7 cellular contexts compared by ENCODE assay signal in genomic region chr6:60944803-60945202, GRCh38.
DNase-seq lines count a peak whose midpoint lies in the region; ATAC-seq, FAIRE-seq and TF ChIP-seq lines count a peak whose summit lies in the region.
"Not testable (repeated sequence)": the region's sequence is repeated elsewhere in the genome, so short reads cannot be mapped to it uniquely, and the experiment has no call there.

No MANE protein-coding gene starts in this region.

- FAIRE-seq in kidney (lab: Jason Lieb, UNC), result not testable (repeated sequence)

- H3K27ac Mint-ChIP-seq in chondrocyte (ENCODE audit: unreplicated experiment), result not testable (repeated sequence)

- not testable (repeated sequence) for ATAC-seq in aorta (ENCODE audit: low FRiP score)

- not testable (repeated sequence) for H3K9me3 Mint-ChIP-seq in chondrocyte (ENCODE audit: low read depth)

- TF ChIP-seq POLR2A in spleen (IDR thresholded peaks at IDR 0.05), result not testable (repeated sequence)

- not testable (repeated sequence) for H3K4me3 Mint-ChIP-seq in chondrocyte (ENCODE audit: unreplicated experiment)

- not testable (repeated sequence) for H3K27me3 ChIP-seq in spleen (replicated peaks in 1 of 7); aorta (ENCODE audit: control insufficient read depth in 1 of 2, insufficient read depth in 2 of 2, low read length in 1 of 2)

- TF ChIP-seq CTCF in chondrocyte (IDR thresholded peaks at IDR 0.05); kidney (IDR thresholded peaks at IDR 0.05; ENCODE audit: borderline replicate concordance, extremely low read depth, insufficient read depth); spleen (IDR thresholded peaks at IDR 0.05 in 8 of 11, conservative IDR thresholded peaks at IDR 0.05 in 3 of 11): not testable (repeated sequence)

- H3K4me1 ChIP-seq in kidney (ENCODE audit: control insufficient read depth in 1 of 2, insufficient read depth in 1 of 2, low read depth in 1 of 2, low read length in 2 of 2); spleen; aorta (ENCODE audit: control insufficient read depth in 1 of 2, insufficient read depth in 2 of 2, low read length in 2 of 2): not testable (repeated sequence)

- WGBS in spleen, 5 donors, result 90 to 97% (median 92%) methylated on average over 14 to 26 of the region's 26 CpGs
- WGBS in aorta, 2 donors, result 94 to 97% methylated on average over 22 to 26 of the region's 26 CpGs

- H3K9ac ChIP-seq in kidney (ENCODE audit: low read length in 2 of 2), result not testable (repeated sequence)

- H3K4me1 Mint-ChIP-seq in chondrocyte (ENCODE audit: low read depth), result not testable (repeated sequence)

- H3K27me3 Mint-ChIP-seq in chondrocyte (ENCODE audit: low read depth), result not testable (repeated sequence)

- H3K27ac ChIP-seq in kidney (ENCODE audit: low read depth in 2 of 2, low read length in 2 of 2); spleen; aorta (ENCODE audit: low read depth in 1 of 2, low read length in 2 of 2): not testable (repeated sequence)

- not testable (repeated sequence) for H3K9me3 ChIP-seq in kidney (ENCODE audit: control insufficient read depth in 1 of 2, low read length in 2 of 2); aorta (ENCODE audit: control insufficient read depth, low read length)
- peaks cover 0 to 17% (median 0%) of the 10 kb centered on the region in 8 donors for H3K9me3 ChIP-seq in spleen

- DNase-seq in activated gamma-delta T cell (lab: John Stamatoyannopoulos, UW) (peak; percentile 5), chondrocyte (ENCODE audit: low spot score) (peak; percentile 68), kidney (peak; percentile 68), mesenteric fat pad (ENCODE audit: low spot score) (peak; percentile 86), posterior vena cava (ENCODE audit: low spot score) (peak; percentile 71), spleen (peak; percentile 55), aorta (peak; percentile 19 to 55)

- H3K36me3 ChIP-seq in kidney (ENCODE audit: control insufficient read depth in 1 of 2, insufficient read depth in 2 of 2, low read length in 2 of 2); spleen; aorta (ENCODE audit: control insufficient read depth in 1 of 2, insufficient read depth in 2 of 2, low read length in 1 of 2): not testable (repeated sequence)

- intact Hi-C loops in kidney (cut with DNase I); posterior vena cava (cut with DNase I); spleen (cut with DNase I; ENCODE audit: low total_unique reads); aorta (cut with DNase I): not testable (repeated sequence)

- not testable (repeated sequence) for H3K4me3 ChIP-seq in kidney (ENCODE audit: low read length in 2 of 2); spleen; aorta (ENCODE audit: low read length in 2 of 2)

- H3K36me3 Mint-ChIP-seq in chondrocyte (ENCODE audit: low read depth), result not testable (repeated sequence)

Comparison
In these comparisons a context has a peak if more than half of its experiments do, and no peak if none do; other contexts are left out.
1. DNase-seq: peak in every context shown above with its lines; median percentile 86 in mesenteric fat pad; 71 in posterior vena cava; 68 in chondrocyte; 68 in kidney; 55 in spleen; 37 in aorta; 5 in activated gamma-delta T cell.